Comparison of ENCODE assay signal across 25 cellular contexts in genomic region chr4:181905708-181906107, GRCh38.
"Had no signal": no experiment of that assay in that cellular context is flagged by ENCODE, and none has a peak within 500 bp of the region (broad histone marks: within the 10 kb centered on the region; RNA-seq: fewer than 3 reads in every experiment).

No MANE protein-coding gene starts in this region.

- H3K4me1 ChIP-seq: colonic mucosa, esophagus squamous epithelium, gastrocnemius medialis, heart right ventricle, left lung, lower lobe of right lung had no signal

- H3K4me3 ChIP-seq: colonic mucosa, esophagus squamous epithelium, gastrocnemius medialis, heart right ventricle, left lung, lower lobe of right lung had no signal

- H3K36me3 ChIP-seq: colonic mucosa, esophagus squamous epithelium, gastrocnemius medialis, heart right ventricle, left lung, lower lobe of right lung had no signal

- FAIRE-seq: endometrium, islet of Langerhans, keratinocyte had no signal

- H3K27me3 ChIP-seq: colonic mucosa, esophagus squamous epithelium, gastrocnemius medialis, heart right ventricle, left lung had no signal

- DNase-seq: colonic mucosa; cortex of kidney; effector CD8-positive, alpha-beta T cell; effector memory CD8-positive, alpha-beta T cell; endodermal cell; erythroblast; esophagus squamous epithelium; foreskin fibroblast; foreskin melanocyte; gastrocnemius medialis; glutamatergic neuron; head of caudate nucleus; heart right ventricle; hippocampal formation; left cardiac atrium; left lung; left ventricle myocardium superior; lower lobe of right lung; mesenchymal stem cell; naive thymus-derived CD4-positive, alpha-beta T cell had no signal

- H3K9me3 ChIP-seq: colonic mucosa, esophagus squamous epithelium, gastrocnemius medialis, lower lobe of right lung had no signal

- ATAC-seq: effector memory CD8-positive, alpha-beta T cell; esophagus mucosa; gastrocnemius medialis; heart right ventricle; left cardiac atrium; left lung; left ventricle myocardium superior; lower lobe of right lung; naive thymus-derived CD4-positive, alpha-beta T cell had no signal

- H3K27ac ChIP-seq: colonic mucosa, epithelial cell of prostate, esophagus squamous epithelium, gastrocnemius medialis, heart right ventricle, left lung, lower lobe of right lung had no signal
